Comparison of ENCODE assay signal across 19 cellular contexts in genomic region chr18:7562491-7562890, GRCh38.
"Had no signal": no experiment of that assay in that cellular context is flagged by ENCODE, and none has a peak within 500 bp of the region (broad histone marks: within the 10 kb centered on the region; RNA-seq: fewer than 3 reads in every experiment).

No MANE protein-coding gene starts in this region.

- H3K9me3 ChIP-seq: adrenal gland, ascending aorta, esophagus squamous epithelium, gastrocnemius medialis, left lung, neutrophil had no signal

- H2AFZ ChIP-seq: parathyroid adenoma had no signal

- H3K36me3 ChIP-seq: adrenal gland, ascending aorta, esophagus squamous epithelium, gastrocnemius medialis, left lung, neutrophil had no signal

- H3K27me3 ChIP-seq: adrenal gland, ascending aorta, gastrocnemius medialis had no signal

- H3K27ac ChIP-seq: ascending aorta, gastrocnemius medialis, left lung, neutrophil, parathyroid adenoma had no signal

- ATAC-seq: activated naive CD4-positive, alpha-beta T cell treated with anti-CD3 and anti-CD28 coated beads, Interleukin-2, amount 50 U/mL, for 72 hours; activated T-helper 17 cell treated with anti-CD3 and anti-CD28 coated beads, Interleukin-2, amount 50 U/mL, for 72 hours; gastrocnemius medialis; left lung; sciatic nerve; stimulated activated naive B cell treated with anti-CD40 and anti-IgM and Interleukin-4, amounts not matched to agents 10 μg/mL and 1 μg/mL and 100 μg/mL, for 72 hours; T-cell; WTC11 had no signal

- H3K4me3 ChIP-seq: adrenal gland, ascending aorta, esophagus squamous epithelium, gastrocnemius medialis, left lung had no signal

- FAIRE-seq: colon had no signal

- DNase-seq: activated T-cell treated with anti-CD3 and anti-CD28 coated beads, Interleukin-2, amount 50 U/mL, for 1 hour; esophagus squamous epithelium; gastrocnemius medialis; islet precursor cell; left lung; mammary epithelial cell; stimulated activated CD4-positive, alpha-beta T cell treated with anti-CD3 and anti-CD28 coated beads, Interleukin-2, amount 100 ng/mL, for 48 hours; stimulated activated CD8-positive, alpha-beta memory T cell treated with anti-CD3 and anti-CD28 coated beads, Interleukin-4, amount 100 ng/mL, for 48 hours; stimulated activated naive B cell treated with anti-CD40 and anti-IgM and Interleukin-4, amounts not matched to agents 10 μg/mL and 1 μg/mL and 100 μg/mL, for 72 hours; T-cell had no signal
